ENCODE assay signal across 13 cellular contexts in genomic region chr1:155185783-155186265, GRCh38. TPM values are rescaled to one million over a fixed set of nuclear protein-coding genes. Genes with fewer than 3 reads are reported as not detected.
A peak's percentile ranks its signal among the peaks of the same experiment; 100 is the strongest.
DNase-seq lines count a peak whose midpoint lies in the region; ATAC-seq and TF ChIP-seq lines count a peak whose summit lies in the region.
"Had no signal": no experiment of that assay in that cellular context is flagged by ENCODE, and none has a peak within 500 bp of the region (broad histone marks: within the 10 kb centered on the region; RNA-seq: fewer than 3 reads in every experiment).

No MANE protein-coding gene starts in this region.

- H4K20me1 ChIP-seq in SU-DHL-6 (ENCODE audit: low read depth, low read length), result no peaks in the 10 kb centered on the region

- H3K4me1 Mint-ChIP-seq in stimulated activated memory B cell treated with anti-CD40 and anti-IgM and Interleukin-4, amounts not matched to agents 10 μg/mL and 1 μg/mL and 100 μg/mL, for 72 hours, result peaks cover 42% of the 10 kb centered on the region

- H3K9me3 ChIP-seq in SU-DHL-6 (ENCODE audit: insufficient read depth, low read length) (no peaks in the 10 kb centered on the region), iPS-18a (ENCODE audit: control insufficient read depth, low read depth, low read length) (no peaks in the 10 kb centered on the region)

- no peak for TF ChIP-seq CTCF in SU-DHL-6 (IDR thresholded peaks at IDR 0.05; ENCODE audit: insufficient read depth, low read length, poor library complexity, severe bottlenecking)

- H3K27ac ChIP-seq in SU-DHL-6 (ENCODE audit: low read depth, low read length), result 0 out of 2 replicates have a peak overlapping the region, but pooled peaks have one; percentile 10
- no peak overlapping the region for H3K27ac ChIP-seq in iPS-18a (ENCODE audit: low read length)
- H3K27ac ChIP-seq: epithelial cell of prostate, VCaP had no signal

- no peaks in the 10 kb centered on the region for H3K36me3 Mint-ChIP-seq in stimulated activated memory B cell treated with anti-CD40 and anti-IgM and Interleukin-4, amounts not matched to agents 10 μg/mL and 1 μg/mL and 100 μg/mL, for 72 hours

- no peak overlapping the region for H3K4me3 ChIP-seq in SU-DHL-6 (ENCODE audit: insufficient read depth, low read length, poor library complexity, severe bottlenecking)
- peak overlapping the region; percentile 14 for H3K4me3 ChIP-seq in iPS-18a (ENCODE audit: low read length)

- H3K4me1 ChIP-seq in iPS-18a (ENCODE audit: control insufficient read depth, low read depth, low read length), result peaks cover 15% of the 10 kb centered on the region

- peak overlapping the region; percentile 91 for H3K27ac Mint-ChIP-seq in stimulated activated memory B cell treated with anti-CD40 and anti-IgM and Interleukin-4, amounts not matched to agents 10 μg/mL and 1 μg/mL and 100 μg/mL, for 72 hours
- H3K27ac Mint-ChIP-seq: CD4-positive, alpha-beta T cell had no signal

- peak; percentile 8 for ATAC-seq in GM21723 (IDR thresholded peaks at IDR 0.05; ENCODE audit: unreplicated experiment)
- no peak for ATAC-seq in stimulated activated memory B cell treated with anti-CD40 and anti-IgM and Interleukin-4, amounts not matched to agents 10 μg/mL and 1 μg/mL and 100 μg/mL, for 72 hours
- ATAC-seq in HG03442 (IDR thresholded peaks at IDR 0.05; ENCODE audit: unreplicated experiment), result no peak

- H3K27me3 Mint-ChIP-seq in stimulated activated memory B cell treated with anti-CD40 and anti-IgM and Interleukin-4, amounts not matched to agents 10 μg/mL and 1 μg/mL and 100 μg/mL, for 72 hours, result no peaks in the 10 kb centered on the region
- H3K27me3 Mint-ChIP-seq: CD4-positive, alpha-beta T cell had no signal

- H3F3A ChIP-seq in SU-DHL-6 (ENCODE audit: insufficient read depth), result no peaks in the 10 kb centered on the region

- H3K9ac ChIP-seq in SU-DHL-6 (ENCODE audit: low read length) (peak overlapping the region; percentile 2; the same call in 1 of the 2 replicates), iPS-18a (ENCODE audit: low read length) (no peak overlapping the region)

- H3K9me3 Mint-ChIP-seq in stimulated activated memory B cell treated with anti-CD40 and anti-IgM and Interleukin-4, amounts not matched to agents 10 μg/mL and 1 μg/mL and 100 μg/mL, for 72 hours, result no peaks in the 10 kb centered on the region
- H3K9me3 Mint-ChIP-seq: CD4-positive, alpha-beta T cell had no signal

- H2AFZ ChIP-seq in SU-DHL-6 (ENCODE audit: low read depth, low read length, severe bottlenecking), result no peak overlapping the region

- H3K36me3 ChIP-seq in SU-DHL-6 (ENCODE audit: low read length) (no peaks in the 10 kb centered on the region), iPS-18a (ENCODE audit: control insufficient read depth, low read depth, low read length) (peaks cover 13% of the 10 kb centered on the region)

- no peaks in the 10 kb centered on the region for H3K27me3 ChIP-seq in SU-DHL-6 (ENCODE audit: low read length)
- H3K27me3 ChIP-seq in iPS-18a (ENCODE audit: control insufficient read depth, insufficient read depth, low read length), result no peaks in the 10 kb centered on the region

- DNase-seq in activated T-cell treated with anti-CD3 and anti-CD28 coated beads, Interleukin-2, amount 50 U/mL, for 48 hours, result no peak
- no peak for DNase-seq in occipital lobe (lab: John Stamatoyannopoulos, UW)
- DNase-seq: CD4-positive, alpha-beta T cell; NCI-H524; SHP77; stimulated activated CD4-positive, alpha-beta T cell treated with anti-CD3 and anti-CD28 coated beads, Interleukin-4, amount 100 ng/mL, for 4 hours had no signal

- H3K9me2 ChIP-seq in SU-DHL-6 (replicated peaks; ENCODE audit: insufficient read depth, low read length), result no peaks in the 10 kb centered on the region

- H3K4me2 ChIP-seq in SU-DHL-6 (ENCODE audit: low read depth, low read length, poor library complexity, severe bottlenecking), result no peak overlapping the region

- H3K79me2 ChIP-seq in SU-DHL-6 (ENCODE audit: insufficient read depth, low read length), result no peaks in the 10 kb centered on the region

- H3K4me3 Mint-ChIP-seq in stimulated activated memory B cell treated with anti-CD40 and anti-IgM and Interleukin-4, amounts not matched to agents 10 μg/mL and 1 μg/mL and 100 μg/mL, for 72 hours, result peak overlapping the region; percentile 5
- H3K4me3 Mint-ChIP-seq: CD4-positive, alpha-beta T cell had no signal

RNA-seq across cellular contexts. Expression of gene TRIM46, which starts 12.2 kb away (rescaled TPM):
- 21.1 TPM for total RNA-seq in occipital lobe

RNA-seq across cellular contexts. Expression of gene KRTCAP2, which starts 12.7 kb away (rescaled TPM):
- total RNA-seq in occipital lobe, result 59.0 TPM

RNA-seq across cellular contexts. Expression of gene THBS3, which starts 21.9 kb away (rescaled TPM):
- total RNA-seq in occipital lobe, result 8.3 TPM

RNA-seq across cellular contexts. Expression of gene MTX1, which starts 22.7 kb away (rescaled TPM):
- total RNA-seq in occipital lobe, result 15.3 TPM

RNA-seq across cellular contexts. Expression of gene DPM3, which starts 45.5 kb away (rescaled TPM):
- 12.0 TPM for total RNA-seq in occipital lobe
